Comparison of ENCODE assay signal across 1 cellular context in the genomic region with DNA sequence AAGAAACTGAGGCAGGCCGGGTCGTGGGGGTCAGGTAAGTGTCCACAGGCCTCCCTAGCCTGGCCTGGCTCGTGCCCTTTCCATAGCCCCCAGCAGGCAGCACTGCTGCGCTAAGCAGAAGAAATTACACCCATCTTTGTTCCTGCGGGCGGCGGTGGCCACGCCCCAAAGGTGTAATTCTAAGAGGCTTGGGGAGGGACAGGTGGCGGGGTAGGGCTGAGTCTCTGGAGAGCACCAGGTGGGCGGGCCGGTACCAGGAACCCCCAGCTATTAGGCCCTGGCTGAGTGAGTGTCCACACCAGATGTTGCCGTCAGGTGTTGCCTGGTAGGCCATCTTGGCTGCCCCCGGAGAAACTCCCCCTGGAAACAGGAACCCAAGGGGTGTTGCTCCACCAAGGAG.
TF ChIP-seq lines count a peak whose summit lies in the region.

No MANE protein-coding gene starts in this region.

TF ChIP-seq in H1, 55 proteins besides CTCF, POLR2A, EP300 and RAD21:
- TF ChIP-seq HDAC6 (IDR thresholded peaks at IDR 0.05; ENCODE audit: low read depth, low read length) (no peak), SP1 (IDR thresholded peaks at IDR 0.05; ENCODE audit: low read depth, low read length) (peak; percentile 65; the same call in 1 of the 2 replicates), RFX5 (IDR thresholded peaks at IDR 0.05; ENCODE audit: borderline replicate concordance, low read depth, low read length) (peak; percentile 59; the same call in 1 of the 2 replicates), CEBPB (IDR thresholded peaks at IDR 0.05; ENCODE audit: low read depth, low read length) (0 out of 2 replicates have a peak, but pooled peaks have one; percentile 29), E2F6 (IDR thresholded peaks at IDR 0.05) (no peak), TCF12 (IDR thresholded peaks at IDR 0.05; ENCODE audit: low read depth, low read length) (0 out of 2 replicates have a peak, but pooled peaks have one; percentile 66), ASH2L (IDR thresholded peaks at IDR 0.05; ENCODE audit: low read length) (peak; percentile 28), TEAD4 (IDR thresholded peaks at IDR 0.05; ENCODE audit: low read depth, low read length) (peak; percentile 16; the same call in 1 of the 2 replicates), SIX5 (IDR thresholded peaks at IDR 0.05; ENCODE audit: low read depth, low read length) (no peak), TAF1 (IDR thresholded peaks at IDR 0.05; ENCODE audit: low read depth, low read length) (0 out of 2 replicates have a peak, but pooled peaks have one; percentile 28), YY1 (IDR thresholded peaks at IDR 0.05; ENCODE audit: low read depth, low read length) (peak; percentile 82; the same call in 1 of the 2 replicates)
